Comparison of ENCODE assay signal across 17 cellular contexts in the genomic region with DNA sequence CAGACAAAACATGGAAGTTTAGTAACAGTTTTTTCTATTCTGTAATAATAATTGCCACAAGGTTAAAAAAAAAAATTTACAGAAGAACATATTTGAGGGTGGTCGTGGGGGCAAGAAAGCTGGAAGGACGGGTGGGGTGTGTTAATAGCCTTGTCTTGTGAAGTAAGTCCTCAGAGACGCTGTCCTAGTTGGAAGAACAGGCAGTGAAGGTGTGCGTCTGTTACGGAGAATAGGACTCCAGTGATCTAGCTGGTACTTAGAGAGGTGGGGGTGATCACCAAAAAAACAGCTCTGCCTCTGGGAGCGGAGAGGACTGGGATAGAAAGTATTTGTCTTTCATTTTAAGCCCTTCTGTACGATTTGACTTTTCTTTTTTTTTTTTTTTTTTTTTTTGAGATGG. TPM values are rescaled to one million over a fixed set of nuclear protein-coding genes. Genes with fewer than 3 reads are reported as not detected.
"Had no signal": no experiment of that assay in that cellular context is flagged by ENCODE, and none has a peak within 500 bp of the region (broad histone marks: within the 10 kb centered on the region; RNA-seq: fewer than 3 reads in every experiment).

No MANE protein-coding gene starts in this region.

- H3K27ac Mint-ChIP-seq: activated CD8-positive, alpha-beta memory T cell treated with anti-CD3 and anti-CD28 coated beads, Interleukin-2, amount 10 ng/mL, durations not matched to agents 7 days and 5 days had no signal

- H3K9ac ChIP-seq: parathyroid adenoma had no signal

- H3K4me3 Mint-ChIP-seq: activated CD8-positive, alpha-beta memory T cell treated with anti-CD3 and anti-CD28 coated beads, Interleukin-2, amount 10 ng/mL, durations not matched to agents 7 days and 5 days; activated T-cell treated with anti-CD3 and anti-CD28 coated beads, Interleukin-2, amount 50 U/mL, for 4 hours had no signal

- H3K27me3 Mint-ChIP-seq: activated CD8-positive, alpha-beta memory T cell treated with anti-CD3 and anti-CD28 coated beads, Interleukin-2, amount 10 ng/mL, durations not matched to agents 7 days and 5 days had no signal

- DNase-seq: activated CD4-positive, alpha-beta T cell treated with anti-CD3 and anti-CD28 coated beads, Interleukin-2, amount 50 U/mL, for 4 hours; activated CD4-positive, CD25-positive, alpha-beta regulatory T cell treated with anti-CD3 and anti-CD28 coated beads, Interleukin-2, amount 50 U/mL, for 72 hours; activated CD8-positive, alpha-beta memory T cell treated with anti-CD3 and anti-CD28 coated beads, Interleukin-2, amount 10 ng/mL, durations not matched to agents 7 days and 5 days; activated effector memory CD4-positive, alpha-beta T cell treated with Interleukin-2 at 50 U/mL for 16 hours; activated naive CD4-positive, alpha-beta T cell treated with anti-CD3 and anti-CD28 coated beads, Interleukin-2, amount 50 U/mL, for 16 hours; activated T-cell treated with anti-CD3 and anti-CD28 coated beads, Interleukin-2, amount 50 U/mL, for 4 hours; hypothalamus; small intestine; stimulated activated CD4-positive, alpha-beta T cell treated with anti-CD3 and anti-CD28 coated beads, Interleukin-4, amount 100 ng/mL, for 24 hours; stimulated activated naive CD4-positive, alpha-beta T cell had no signal

- H3K4me1 Mint-ChIP-seq: activated CD8-positive, alpha-beta memory T cell treated with anti-CD3 and anti-CD28 coated beads, Interleukin-2, amount 10 ng/mL, durations not matched to agents 7 days and 5 days had no signal

- H3K9me3 Mint-ChIP-seq: activated T-cell treated with anti-CD3 and anti-CD28 coated beads, Interleukin-2, amount 50 U/mL, for 4 hours had no signal

- H3K27ac ChIP-seq: parathyroid adenoma had no signal

- ATAC-seq: activated CD8-positive, alpha-beta memory T cell treated with anti-CD3 and anti-CD28 coated beads, Interleukin-2, amount 10 ng/mL, durations not matched to agents 7 days and 5 days; activated T-cell treated with anti-CD3 and anti-CD28 coated beads, Interleukin-2, amount 50 U/mL, for 4 hours; esophagus mucosa had no signal

RNA-seq across cellular contexts. Expression of a gene that starts 43.8 kb away (rescaled TPM):
- total RNA-seq: activated CD8-positive, alpha-beta memory T cell treated with anti-CD3 and anti-CD28 coated beads, Interleukin-2, amount 10 ng/mL, durations not matched to agents 7 days and 5 days; activated T-cell treated with anti-CD3 and anti-CD28 coated beads, Interleukin-2, amount 50 U/mL, for 4 hours; cardiac septum; esophagus mucosa; kidney epithelial cell; SK-MEL-5; temporal lobe; urinary bladder had no signal
